32 cellular contexts compared by ENCODE assay signal in the genomic region with DNA sequence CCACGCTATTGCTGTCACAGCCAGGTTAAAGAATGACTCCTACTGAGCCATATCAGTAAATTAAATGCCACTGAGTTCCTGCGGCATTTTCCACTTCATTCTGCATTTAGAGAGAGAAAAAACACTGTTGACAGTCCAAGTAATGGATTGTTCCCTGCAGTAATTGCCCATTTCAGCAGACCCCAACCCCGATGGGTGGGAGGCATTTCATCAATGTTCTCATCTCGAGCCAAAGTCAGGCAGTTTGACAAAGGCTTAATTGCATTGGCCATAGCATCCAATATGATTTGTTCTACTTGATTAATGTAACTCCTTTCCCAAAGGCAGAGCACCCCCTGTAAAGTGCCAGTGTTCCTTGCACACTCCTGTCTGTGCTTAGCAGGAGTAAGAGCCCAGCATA.
DNase-seq lines count a peak whose midpoint lies in the region; ATAC-seq, FAIRE-seq and TF ChIP-seq lines count a peak whose summit lies in the region.
"Had no signal": no experiment of that assay in that cellular context is flagged by ENCODE, and none has a peak within 500 bp of the region (broad histone marks: within the 10 kb centered on the region; RNA-seq: fewer than 3 reads in every experiment).

No MANE protein-coding gene starts in this region.

- peak overlapping the region in 8 of 12 donors; percentile 17 to 79 (median 50) for H3K27ac ChIP-seq in heart left ventricle
- peak overlapping the region; percentile 64 for H3K27ac ChIP-seq in psoas muscle
- H3K27ac ChIP-seq: foreskin keratinocyte, lower lobe of right lung had no signal

- POLR2A ChIA-PET in naive thymus-derived CD8-positive, alpha-beta T cell (lab: Charles Lee) = no interaction called here

- WGBS in heart left ventricle, 4 donors = 73 to 88% (median 84%) methylated on average over 4 of the region's 4 CpGs
- 69 to 78% (median 71%) methylated on average over 4 of the region's 4 CpGs for WGBS in psoas muscle, 3 donors

- H3K9me3 Mint-ChIP-seq in naive thymus-derived CD8-positive, alpha-beta T cell = peaks cover 11 to 47% (median 36%) of the 10 kb centered on the region in 9 donors

- H3K9me3 ChIP-seq in heart left ventricle (peaks cover 0 to 34% (median 13%) of the 10 kb centered on the region in 12 donors), psoas muscle (peaks cover 18% of the 10 kb centered on the region)

- peaks cover 0 to 8% (median 0%) of the 10 kb centered on the region in 9 donors for H3K36me3 ChIP-seq in heart left ventricle
- H3K36me3 ChIP-seq in psoas muscle (ENCODE audit: insufficient read depth in 1 of 2, low read depth in 1 of 2) = peaks cover 0 to 2% of the 10 kb centered on the region in 2 donors

- FAIRE-seq in urothelium cell line (lab: Jason Lieb, UNC) = peak; percentile 84
- FAIRE-seq: bronchial epithelial cell, endometrium had no signal

- intact Hi-C loops in heart left ventricle (cut with DNase I) (loop anchor here in 2 of 10 donors (5.0 to 10.0 kb wide), 2 partner anchors 45 to 312 kb away; a partner anchor contains a TSS), Right ventricle myocardium inferior (cut with DNase I) (loop anchor here (5.0 kb wide), 1 partner anchor 57 kb away; no protein-coding TSS in a partner anchor), psoas muscle (cut with DNase I) (loop anchor here in 1 of 2 donors (5.0 kb wide), 1 partner anchor 57 kb away; no protein-coding TSS in a partner anchor)

- H3K4me1 ChIP-seq in heart left ventricle (peaks cover 5 to 42% (median 27%) of the 10 kb centered on the region in 12 donors), psoas muscle (peaks cover 43% of the 10 kb centered on the region)

- ATAC-seq in heart left ventricle (no peak), Right ventricle myocardium inferior (no peak), psoas muscle (no peak)
- ATAC-seq in naive thymus-derived CD8-positive, alpha-beta T cell = no peak
- ATAC-seq: GM23338; Panc1; stimulated activated effector memory CD8-positive, alpha-beta T cell treated with anti-CD3 and anti-CD28 coated beads, Interleukin-12 subunit alpha, Interleukin-12 subunit beta, amount 100 ng/mL, for 72 hours had no signal

- TF ChIP-seq CTCF in heart left ventricle (IDR thresholded peaks at IDR 0.05) = no peak
- TF ChIP-seq CTCF in psoas muscle (IDR thresholded peaks at IDR 0.05) = no peak

- H3K4me3 ChIP-seq in heart left ventricle (no peak overlapping the region), psoas muscle (no peak overlapping the region)
- H3K4me3 ChIP-seq: esophagus muscularis mucosa, GM23338, lower lobe of right lung had no signal

- H3K27ac Mint-ChIP-seq in naive thymus-derived CD8-positive, alpha-beta T cell = peak overlapping the region in 1 of 10 donors; percentile 62
- H3K27ac Mint-ChIP-seq: activated CD4-positive, alpha-beta memory T cell treated with anti-CD3 and anti-CD28 coated beads, Interleukin-2, amount 10 ng/mL, durations not matched to agents 7 days and 5 days; activated naive CD4-positive, alpha-beta T cell treated with anti-CD3 and anti-CD28 coated beads for 36 hours; CD4-positive, CD25-positive, alpha-beta regulatory T cell; IgD-negative memory B cell; nephron; stimulated activated effector memory CD8-positive, alpha-beta T cell treated with anti-CD3 and anti-CD28 coated beads, Interleukin-12 subunit alpha, Interleukin-12 subunit beta, amount 100 ng/mL, for 72 hours had no signal

- peaks cover 46 to 78% (median 64%) of the 10 kb centered on the region in 3 donors for H3K36me3 Mint-ChIP-seq in naive thymus-derived CD8-positive, alpha-beta T cell
- H3K36me3 Mint-ChIP-seq: IgD-negative memory B cell; stimulated activated effector memory CD8-positive, alpha-beta T cell treated with anti-CD3 and anti-CD28 coated beads, Interleukin-12 subunit alpha, Interleukin-12 subunit beta, amount 100 ng/mL, for 72 hours had no signal

- H3K4me3 Mint-ChIP-seq in naive thymus-derived CD8-positive, alpha-beta T cell = no peak overlapping the region
- H3K4me3 Mint-ChIP-seq: activated CD4-positive, alpha-beta memory T cell treated with anti-CD3 and anti-CD28 coated beads, Interleukin-2, amount 10 ng/mL, durations not matched to agents 7 days and 5 days; activated naive CD4-positive, alpha-beta T cell treated with anti-CD3 and anti-CD28 coated beads for 36 hours; GM23338; IgD-negative memory B cell; nephron; stimulated activated effector memory CD8-positive, alpha-beta T cell treated with anti-CD3 and anti-CD28 coated beads, Interleukin-12 subunit alpha, Interleukin-12 subunit beta, amount 100 ng/mL, for 72 hours had no signal

- H3K27me3 ChIP-seq in heart left ventricle = no peaks in the 10 kb centered on the region
- H3K27me3 ChIP-seq in psoas muscle (ENCODE audit: insufficient read depth in 3 of 3, low read length in 2 of 3) = no peaks in the 10 kb centered on the region
- H3K27me3 ChIP-seq: esophagus muscularis mucosa had no signal

- no peak for TF ChIP-seq POLR2A in heart left ventricle (IDR thresholded peaks at IDR 0.05)

- DNase-seq in heart left ventricle = peak in 1 of 5 donors; percentile 19
- no peak for DNase-seq in Right ventricle myocardium inferior (ENCODE audit: missing footprints)
- DNase-seq in inferior parietal cortex (ENCODE audit: extremely low spot score) = peak; percentile 7
- no peak for DNase-seq in psoas muscle
- DNase-seq in urothelium cell line (ENCODE audit: low spot score) = no peak
- DNase-seq in GM03348 (ENCODE audit: low spot score) = no peak
- DNase-seq in naive thymus-derived CD8-positive, alpha-beta T cell = no peak
- DNase-seq in T1000 (lab: John Stamatoyannopoulos, UW) = no peak
- DNase-seq: 8988T; activated CD4-positive, alpha-beta memory T cell treated with anti-CD3 and anti-CD28 coated beads, Interleukin-2, amount 10 ng/mL, durations not matched to agents 7 days and 5 days; activated CD4-positive, CD25-positive, alpha-beta regulatory T cell treated with anti-CD3 and anti-CD28 coated beads, Interleukin-2, amount 50 U/mL, for 72 hours; activated CD8-positive, alpha-beta memory T cell treated with anti-CD3 and anti-CD28 coated beads, Interleukin-2, amount 50 U/mL, for 4 hours; activated naive CD4-positive, alpha-beta T cell treated with anti-CD3 and anti-CD28 coated beads for 36 hours; AML-193; CD4-positive, CD25-positive, alpha-beta regulatory T cell; DND-41; GF-D8; lower lobe of right lung; NCI-H446; NCI-H748 treated with DMSO at 0.1 percent for 48 hours; SHP77 treated with DMSO at 0.1 percent for 48 hours; stimulated activated CD4-positive, alpha-beta T cell treated with anti-CD3 and anti-CD28 coated beads, Interleukin-15, amount 100 ng/mL, for 24 hours; T-helper 2 cell had no signal

- H3K27me3 Mint-ChIP-seq in naive thymus-derived CD8-positive, alpha-beta T cell = no peaks in the 10 kb centered on the region

- peaks cover 0 to 2% (median 0%) of the 10 kb centered on the region in 4 donors for H3K4me1 Mint-ChIP-seq in naive thymus-derived CD8-positive, alpha-beta T cell
- H3K4me1 Mint-ChIP-seq: activated CD4-positive, alpha-beta memory T cell treated with anti-CD3 and anti-CD28 coated beads, Interleukin-2, amount 10 ng/mL, durations not matched to agents 7 days and 5 days; CD4-positive, CD25-positive, alpha-beta regulatory T cell; IgD-negative memory B cell; stimulated activated effector memory CD8-positive, alpha-beta T cell treated with anti-CD3 and anti-CD28 coated beads, Interleukin-12 subunit alpha, Interleukin-12 subunit beta, amount 100 ng/mL, for 72 hours had no signal
